Comparison of ENCODE assay signal across 4 cellular contexts in the genomic region with DNA sequence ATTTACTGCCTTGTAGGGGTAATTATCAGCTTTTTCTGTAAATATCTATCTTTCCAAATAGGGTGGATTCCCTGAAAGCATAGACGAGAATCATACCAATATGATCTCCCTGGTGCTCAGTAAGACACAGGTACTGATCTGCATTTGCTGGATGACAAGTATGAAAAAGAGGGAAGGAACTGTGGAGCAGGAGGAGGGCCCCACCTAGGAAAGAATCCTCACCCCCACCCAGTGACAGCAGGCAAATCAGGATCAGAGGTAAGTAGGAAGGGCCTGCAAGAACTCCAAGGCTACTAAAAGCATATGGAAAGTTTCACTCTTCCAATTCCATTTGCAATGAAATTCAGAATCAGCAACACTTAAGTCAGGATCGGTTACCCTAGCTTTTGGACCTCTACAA.
TF ChIP-seq lines count a peak whose summit lies in the region.

No MANE protein-coding gene starts in this region.

TF ChIP-seq in SK-N-SH, 30 proteins besides CTCF, POLR2A, EP300 and RAD21 (continues in another document):
- TF ChIP-seq JUND (IDR thresholded peaks at IDR 0.05), result no peak
- TF ChIP-seq, protein P1, sequence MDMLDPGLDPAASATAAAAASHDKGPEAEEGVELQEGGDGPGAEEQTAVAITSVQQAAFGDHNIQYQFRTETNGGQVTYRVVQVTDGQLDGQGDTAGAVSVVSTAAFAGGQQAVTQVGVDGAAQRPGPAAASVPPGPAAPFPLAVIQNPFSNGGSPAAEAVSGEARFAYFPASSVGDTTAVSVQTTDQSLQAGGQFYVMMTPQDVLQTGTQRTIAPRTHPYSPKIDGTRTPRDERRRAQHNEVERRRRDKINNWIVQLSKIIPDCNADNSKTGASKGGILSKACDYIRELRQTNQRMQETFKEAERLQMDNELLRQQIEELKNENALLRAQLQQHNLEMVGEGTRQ (IDR thresholded peaks at IDR 0.05; ENCODE audit: borderline replicate concordance, low read depth, low read length), result no peak
- no peak for TF ChIP-seq RFX5 (IDR thresholded peaks at IDR 0.05; ENCODE audit: low read length)
- TF ChIP-seq, protein P2, sequence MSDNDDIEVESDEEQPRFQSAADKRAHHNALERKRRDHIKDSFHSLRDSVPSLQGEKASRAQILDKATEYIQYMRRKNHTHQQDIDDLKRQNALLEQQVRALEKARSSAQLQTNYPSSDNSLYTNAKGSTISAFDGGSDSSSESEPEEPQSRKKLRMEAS (IDR thresholded peaks at IDR 0.05; ENCODE audit: low read depth), result no peak
- no peak for TF ChIP-seq GATA2 (CRISPR knock-in tag; IDR thresholded peaks at IDR 0.05)
- no peak for TF ChIP-seq MEF2A (IDR thresholded peaks at IDR 0.05; ENCODE audit: borderline replicate concordance, low read depth)
- no peak for TF ChIP-seq NRF1 (IDR thresholded peaks at IDR 0.05; ENCODE audit: low read depth, low read length)
- TF ChIP-seq, protein P3, sequence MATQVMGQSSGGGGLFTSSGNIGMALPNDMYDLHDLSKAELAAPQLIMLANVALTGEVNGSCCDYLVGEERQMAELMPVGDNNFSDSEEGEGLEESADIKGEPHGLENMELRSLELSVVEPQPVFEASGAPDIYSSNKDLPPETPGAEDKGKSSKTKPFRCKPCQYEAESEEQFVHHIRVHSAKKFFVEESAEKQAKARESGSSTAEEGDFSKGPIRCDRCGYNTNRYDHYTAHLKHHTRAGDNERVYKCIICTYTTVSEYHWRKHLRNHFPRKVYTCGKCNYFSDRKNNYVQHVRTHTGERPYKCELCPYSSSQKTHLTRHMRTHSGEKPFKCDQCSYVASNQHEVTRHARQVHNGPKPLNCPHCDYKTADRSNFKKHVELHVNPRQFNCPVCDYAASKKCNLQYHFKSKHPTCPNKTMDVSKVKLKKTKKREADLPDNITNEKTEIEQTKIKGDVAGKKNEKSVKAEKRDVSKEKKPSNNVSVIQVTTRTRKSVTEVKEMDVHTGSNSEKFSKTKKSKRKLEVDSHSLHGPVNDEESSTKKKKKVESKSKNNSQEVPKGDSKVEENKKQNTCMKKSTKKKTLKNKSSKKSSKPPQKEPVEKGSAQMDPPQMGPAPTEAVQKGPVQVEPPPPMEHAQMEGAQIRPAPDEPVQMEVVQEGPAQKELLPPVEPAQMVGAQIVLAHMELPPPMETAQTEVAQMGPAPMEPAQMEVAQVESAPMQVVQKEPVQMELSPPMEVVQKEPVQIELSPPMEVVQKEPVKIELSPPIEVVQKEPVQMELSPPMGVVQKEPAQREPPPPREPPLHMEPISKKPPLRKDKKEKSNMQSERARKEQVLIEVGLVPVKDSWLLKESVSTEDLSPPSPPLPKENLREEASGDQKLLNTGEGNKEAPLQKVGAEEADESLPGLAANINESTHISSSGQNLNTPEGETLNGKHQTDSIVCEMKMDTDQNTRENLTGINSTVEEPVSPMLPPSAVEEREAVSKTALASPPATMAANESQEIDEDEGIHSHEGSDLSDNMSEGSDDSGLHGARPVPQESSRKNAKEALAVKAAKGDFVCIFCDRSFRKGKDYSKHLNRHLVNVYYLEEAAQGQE (IDR thresholded peaks at IDR 0.05; ENCODE audit: low read depth, low read length), result no peak
- no peak for TF ChIP-seq TAF1 (IDR thresholded peaks at IDR 0.05; ENCODE audit: borderline replicate concordance, low read depth, low read length)

TF ChIP-seq in SK-N-SH treated with all-trans-retinoic acid at 6 μM for 48 hours, 23 proteins besides CTCF, POLR2A, EP300 and RAD21:
- TF ChIP-seq ISL1 (CRISPR knock-in tag; IDR thresholded peaks at IDR 0.05) (no peak), ZNF565 (CRISPR knock-in tag; conservative IDR thresholded peaks at IDR 0.05; ENCODE audit: low read depth) (no peak), ZNF8 (CRISPR knock-in tag; IDR thresholded peaks at IDR 0.05) (no peak)

TF ChIP-seq in IMR-90, 13 proteins besides CTCF, POLR2A, EP300 and RAD21:
- no peak for TF ChIP-seq FOS (IDR thresholded peaks at IDR 0.05; ENCODE audit: low read depth, low read length)
- no peak for TF ChIP-seq RCOR1 (IDR thresholded peaks at IDR 0.05; ENCODE audit: insufficient replicate concordance, low read length)
- TF ChIP-seq MAFK (IDR thresholded peaks at IDR 0.05; ENCODE audit: low read depth, low read length), result no peak
- TF ChIP-seq NFE2L2 (IDR thresholded peaks at IDR 0.05; ENCODE audit: low read depth, low read length), result no peak
- no peak for TF ChIP-seq BHLHE40 (IDR thresholded peaks at IDR 0.05; ENCODE audit: low read depth, low read length)
- TF ChIP-seq MAZ (IDR thresholded peaks at IDR 0.05; ENCODE audit: borderline replicate concordance, low read depth, low read length), result no peak
- no peak for TF ChIP-seq MXI1 (IDR thresholded peaks at IDR 0.05; ENCODE audit: borderline replicate concordance, low read depth, low read length)
- TF ChIP-seq CHD1 (IDR thresholded peaks at IDR 0.05; ENCODE audit: low read depth, low read length), result no peak
- TF ChIP-seq, protein P4, sequence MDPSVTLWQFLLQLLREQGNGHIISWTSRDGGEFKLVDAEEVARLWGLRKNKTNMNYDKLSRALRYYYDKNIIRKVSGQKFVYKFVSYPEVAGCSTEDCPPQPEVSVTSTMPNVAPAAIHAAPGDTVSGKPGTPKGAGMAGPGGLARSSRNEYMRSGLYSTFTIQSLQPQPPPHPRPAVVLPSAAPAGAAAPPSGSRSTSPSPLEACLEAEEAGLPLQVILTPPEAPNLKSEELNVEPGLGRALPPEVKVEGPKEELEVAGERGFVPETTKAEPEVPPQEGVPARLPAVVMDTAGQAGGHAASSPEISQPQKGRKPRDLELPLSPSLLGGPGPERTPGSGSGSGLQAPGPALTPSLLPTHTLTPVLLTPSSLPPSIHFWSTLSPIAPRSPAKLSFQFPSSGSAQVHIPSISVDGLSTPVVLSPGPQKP (IDR thresholded peaks at IDR 0.05; ENCODE audit: borderline replicate concordance, low read depth, low read length), result no peak
- TF ChIP-seq CEBPB (IDR thresholded peaks at IDR 0.05; ENCODE audit: low read depth, low read length), result no peak
- no peak for TF ChIP-seq RFX5 (IDR thresholded peaks at IDR 0.05; ENCODE audit: low read depth, low read length)
- no peak for TF ChIP-seq SMC3 (IDR thresholded peaks at IDR 0.05; ENCODE audit: low read depth, low read length)
- TF ChIP-seq, protein P1 (IDR thresholded peaks at IDR 0.05; ENCODE audit: low read depth, low read length), result no peak

TF ChIP-seq in GM12878, 131 proteins besides CTCF, POLR2A, EP300 and RAD21:
- TF ChIP-seq EED (IDR thresholded peaks at IDR 0.05; ENCODE audit: low read depth) (no peak), MYB (IDR thresholded peaks at IDR 0.05; ENCODE audit: borderline replicate concordance, low read depth, low read length) (no peak), LARP7 (IDR thresholded peaks at IDR 0.05) (no peak), BACH1 (IDR thresholded peaks at IDR 0.05; ENCODE audit: borderline replicate concordance) (no peak), BCL11A (IDR thresholded peaks at IDR 0.05; ENCODE audit: low read depth, low read length) (no peak), POU2F2 (IDR thresholded peaks at IDR 0.05; ENCODE audit: borderline replicate concordance, low read depth, low read length) (no peak), CBX3 (IDR thresholded peaks at IDR 0.05; ENCODE audit: borderline replicate concordance, low read depth) (no peak), HDAC6 (IDR thresholded peaks at IDR 0.05; ENCODE audit: unreplicated experiment) (no peak), NFIC (IDR thresholded peaks at IDR 0.05; ENCODE audit: low read depth, low read length) (no peak)
- TF ChIP-seq, protein P5, sequence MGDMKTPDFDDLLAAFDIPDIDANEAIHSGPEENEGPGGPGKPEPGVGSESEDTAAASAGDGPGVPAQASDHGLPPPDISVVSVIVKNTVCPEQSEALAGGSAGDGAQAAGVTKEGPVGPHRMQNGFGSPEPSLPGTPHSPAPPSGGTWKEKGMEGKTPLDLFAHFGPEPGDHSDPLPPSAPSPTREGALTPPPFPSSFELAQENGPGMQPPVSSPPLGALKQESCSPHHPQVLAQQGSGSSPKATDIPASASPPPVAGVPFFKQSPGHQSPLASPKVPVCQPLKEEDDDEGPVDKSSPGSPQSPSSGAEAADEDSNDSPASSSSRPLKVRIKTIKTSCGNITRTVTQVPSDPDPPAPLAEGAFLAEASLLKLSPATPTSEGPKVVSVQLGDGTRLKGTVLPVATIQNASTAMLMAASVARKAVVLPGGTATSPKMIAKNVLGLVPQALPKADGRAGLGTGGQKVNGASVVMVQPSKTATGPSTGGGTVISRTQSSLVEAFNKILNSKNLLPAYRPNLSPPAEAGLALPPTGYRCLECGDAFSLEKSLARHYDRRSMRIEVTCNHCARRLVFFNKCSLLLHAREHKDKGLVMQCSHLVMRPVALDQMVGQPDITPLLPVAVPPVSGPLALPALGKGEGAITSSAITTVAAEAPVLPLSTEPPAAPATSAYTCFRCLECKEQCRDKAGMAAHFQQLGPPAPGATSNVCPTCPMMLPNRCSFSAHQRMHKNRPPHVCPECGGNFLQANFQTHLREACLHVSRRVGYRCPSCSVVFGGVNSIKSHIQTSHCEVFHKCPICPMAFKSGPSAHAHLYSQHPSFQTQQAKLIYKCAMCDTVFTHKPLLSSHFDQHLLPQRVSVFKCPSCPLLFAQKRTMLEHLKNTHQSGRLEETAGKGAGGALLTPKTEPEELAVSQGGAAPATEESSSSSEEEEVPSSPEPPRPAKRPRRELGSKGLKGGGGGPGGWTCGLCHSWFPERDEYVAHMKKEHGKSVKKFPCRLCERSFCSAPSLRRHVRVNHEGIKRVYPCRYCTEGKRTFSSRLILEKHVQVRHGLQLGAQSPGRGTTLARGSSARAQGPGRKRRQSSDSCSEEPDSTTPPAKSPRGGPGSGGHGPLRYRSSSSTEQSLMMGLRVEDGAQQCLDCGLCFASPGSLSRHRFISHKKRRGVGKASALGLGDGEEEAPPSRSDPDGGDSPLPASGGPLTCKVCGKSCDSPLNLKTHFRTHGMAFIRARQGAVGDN (IDR thresholded peaks at IDR 0.05), result no peak
